ENCODE assay signal across 8 cellular contexts in genomic region chr21:26405735-26406361, GRCh38.
DNase-seq lines count a peak whose midpoint lies in the region; ATAC-seq and TF ChIP-seq lines count a peak whose summit lies in the region.

No MANE protein-coding gene starts in this region.

- H3K4me1 ChIP-seq in IMR-90 (ENCODE audit: control insufficient read depth, insufficient read depth, low read length), result no peaks in the 10 kb centered on the region

- POLR2A ChIA-PET in IMR-90 (lab: Charles Lee; ENCODE audit: unreplicated experiment), result interaction anchor here (0.6 to 0.8 kb wide), 2 partner anchors 16 to 80 kb away, joined by 3 to 4 read pairs; no protein-coding TSS in a partner anchor

- no peak overlapping the region for H4K5ac ChIP-seq in IMR-90 (ENCODE audit: low read depth, low read length)

- H3K23ac ChIP-seq in IMR-90 (ENCODE audit: low read depth, low read length), result no peak overlapping the region

- no peak overlapping the region for H2BK20ac ChIP-seq in IMR-90 (ENCODE audit: low read depth, low read length)

- H4K91ac ChIP-seq in IMR-90 (ENCODE audit: insufficient read depth, low read depth, low read length), result no peak overlapping the region

- H3K4ac ChIP-seq in IMR-90 (ENCODE audit: low read depth, low read length), result no peak overlapping the region

- CTCF ChIA-PET in IMR-90 (lab: Yijun Ruan, JAX), result no interaction called here

- H3K56ac ChIP-seq in IMR-90 (ENCODE audit: extremely low read depth, insufficient read depth, low read length), result no peak overlapping the region

- 92% methylated on average over 2 of the region's 9 CpGs; no CpG with 5 or more reads in 1 of the 2 experiments for WGBS in IMR-90 (ENCODE audit: extremely low coverage in 2 of 2, insufficient read length in 1 of 2), 2 experiments

- no peak for TF ChIP-seq CTCF in IMR-90 (conservative IDR thresholded peaks at IDR 0.05; ENCODE audit: low read depth, low read length)

- peak overlapping the region; percentile 33 for H3K4me2 ChIP-seq in IMR-90 (ENCODE audit: low read depth, low read length)

- H3K9me1 ChIP-seq in IMR-90 (ENCODE audit: insufficient read depth, low read length), result no peaks in the 10 kb centered on the region

- H4K8ac ChIP-seq in IMR-90 (ENCODE audit: low read depth in 2 of 2, low read length in 2 of 2), result no peak overlapping the region

- no TSS peak for BruUV-seq in IMR-90 (replicated peaks; lab: Mats Ljungman, UMichigan)

- H2BK15ac ChIP-seq in IMR-90 (ENCODE audit: low read depth, low read length), result no peak overlapping the region

- peak overlapping the region; percentile 9 for H2AFZ ChIP-seq in IMR-90 (replicated peaks; ENCODE audit: low read length, poor library complexity)

- no peak overlapping the region for H2BK120ac ChIP-seq in IMR-90 (ENCODE audit: low read depth, low read length)

- H3K9me3 ChIP-seq in IMR-90 (ENCODE audit: control insufficient read depth, insufficient read depth, low read length), result no peaks in the 10 kb centered on the region

- no peaks in the 10 kb centered on the region for H4K20me1 ChIP-seq in IMR-90 (ENCODE audit: insufficient read depth, low read length)

- no peak overlapping the region for H3K14ac ChIP-seq in IMR-90 (replicated peaks; ENCODE audit: low read depth, low read length)

- ATAC-seq in IMR-90 (ENCODE audit: low read depth), result peak; percentile 85
- ATAC-seq in HG02610 (IDR thresholded peaks at IDR 0.05; ENCODE audit: unreplicated experiment), result no peak
- no peak for ATAC-seq in GM18909 (IDR thresholded peaks at IDR 0.05; ENCODE audit: poor library complexity, unreplicated experiment)

- H3K4me3 ChIP-seq in IMR-90 (ENCODE audit: insufficient read depth, low read depth, low read length), result no peak overlapping the region

- no peaks in the 10 kb centered on the region for H3K79me1 ChIP-seq in IMR-90 (ENCODE audit: low read depth in 1 of 2, low read length in 2 of 2)

- peak; percentile 20 for DNase-seq in NCI-H1694 treated with DMSO at 0.1 percent for 48 hours (lab: John Stamatoyannopoulos, UW)
- no peak for DNase-seq in NCI-H1694 (lab: John Stamatoyannopoulos, UW)
- peak; percentile 72 for DNase-seq in IMR-90
- DNase-seq in astrocyte of the hippocampus (ENCODE audit: low read depth, low spot score), result peak; percentile 74
- peak; percentile 82 for DNase-seq in myocyte (ENCODE audit: low read depth)
- no peak for DNase-seq in KG1 (lab: John Stamatoyannopoulos, UW)

- no peak overlapping the region for H3K9ac ChIP-seq in IMR-90 (ENCODE audit: low read depth, low read length)

- no peak overlapping the region for H3K27ac ChIP-seq in IMR-90 (ENCODE audit: insufficient read depth, low read length)

- no peaks in the 10 kb centered on the region for H3K36me3 ChIP-seq in IMR-90 (ENCODE audit: control insufficient read depth, insufficient read depth, low read length)

- dilution Hi-C loops in IMR-90 (cut with HindIII; ENCODE audit: low sequenced_read_pairs, unreplicated experiment), result no loop called here

- H2BK5ac ChIP-seq in IMR-90 (ENCODE audit: low read depth, low read length, poor library complexity, severe bottlenecking), result no peak overlapping the region

- TF ChIP-seq POLR2A in IMR-90 (IDR thresholded peaks at IDR 0.05; ENCODE audit: low read depth, low read length), result no peak

- no peak overlapping the region for H2AK5ac ChIP-seq in IMR-90 (ENCODE audit: low read depth, low read length)

- no peak overlapping the region for H2AK9ac ChIP-seq in IMR-90 (replicated peaks; ENCODE audit: low read depth, low read length, poor library complexity)

- intact Hi-C loops in IMR-90 (cut with micrococcal nuclease), result no loop called here

- H3K27me3 ChIP-seq in IMR-90 (ENCODE audit: control insufficient read depth, insufficient read depth, low read length), result no peaks in the 10 kb centered on the region

- in situ Hi-C loops in IMR-90 (cut with MboI; ENCODE audit: low sequenced_read_pairs), result no loop called here

- no peak for TF ChIP-seq RAD21 in IMR-90 (IDR thresholded peaks at IDR 0.05; ENCODE audit: low read length)

- no peak overlapping the region for H3K18ac ChIP-seq in IMR-90 (ENCODE audit: low read depth, low read length)

TF ChIP-seq in IMR-90, 13 proteins besides CTCF, POLR2A, EP300 and RAD21:
- TF ChIP-seq MAFK (IDR thresholded peaks at IDR 0.05; ENCODE audit: low read depth, low read length), result peak; percentile 98
- TF ChIP-seq MXI1 (IDR thresholded peaks at IDR 0.05; ENCODE audit: borderline replicate concordance, low read depth, low read length), result no peak
- TF ChIP-seq RCOR1 (IDR thresholded peaks at IDR 0.05; ENCODE audit: insufficient replicate concordance, low read length), result no peak
- peak; percentile 99 for TF ChIP-seq NFE2L2 (IDR thresholded peaks at IDR 0.05; ENCODE audit: low read depth, low read length)

Comparison
In these comparisons a context has a peak if more than half of its experiments do, and no peak if none do; other contexts are left out.
1. DNase-seq: peak in NCI-H1694 treated with DMSO at 0.1 percent for 48 hours (single experiment), IMR-90 (single experiment), astrocyte of the hippocampus (single experiment) and myocyte (single experiment); none in NCI-H1694 (single experiment) and KG1 (single experiment).